In the genomic region with DNA sequence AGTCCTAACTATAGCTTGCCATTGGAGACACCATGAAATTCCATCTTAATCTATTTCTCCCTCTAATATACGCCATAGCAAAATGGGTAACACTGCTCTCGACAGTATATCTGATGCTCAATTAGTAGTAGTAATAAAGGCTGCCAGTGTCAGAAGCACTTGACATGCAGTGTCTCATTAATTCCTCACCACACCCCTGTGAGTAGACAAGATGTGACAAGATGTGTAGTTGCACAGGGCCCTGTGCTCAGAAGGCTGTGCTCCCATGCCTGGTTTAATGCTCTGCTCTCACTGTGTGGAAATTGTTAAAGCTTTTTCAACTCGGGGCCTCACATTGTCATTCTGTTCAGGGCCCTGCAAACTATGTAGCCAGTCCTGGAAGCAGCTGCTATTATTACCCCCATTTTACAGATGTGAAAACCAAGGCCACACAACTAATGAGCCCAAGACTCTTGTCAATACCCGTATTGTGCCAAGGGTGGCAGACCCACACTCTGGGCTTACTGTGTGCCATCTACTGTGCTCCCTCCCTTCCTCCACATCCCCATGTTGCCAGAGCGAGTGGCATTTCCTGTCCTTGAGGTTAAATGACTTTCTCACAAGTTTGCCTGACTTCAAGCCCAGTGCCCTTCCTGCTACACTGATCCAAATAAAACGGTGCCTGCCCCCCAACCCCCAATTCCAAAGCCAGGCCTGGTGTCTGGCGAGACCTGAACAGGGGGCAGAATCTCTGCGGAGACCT, we compare ENCODE assay signal across 13 cellular contexts.
DNase-seq lines count a peak whose midpoint lies in the region; ATAC-seq, FAIRE-seq and TF ChIP-seq lines count a peak whose summit lies in the region.
"Had no signal": no experiment of that assay in that cellular context is flagged by ENCODE, and none has a peak within 500 bp of the region (broad histone marks: within the 10 kb centered on the region; RNA-seq: fewer than 3 reads in every experiment).

No MANE protein-coding gene starts in this region.

- H3K27me3 ChIP-seq in BLaER1 = no peaks in the 10 kb centered on the region
- peaks cover 0 to 5% (median 0%) of the 10 kb centered on the region in 4 donors for H3K27me3 ChIP-seq in esophagus squamous epithelium
- H3K27me3 ChIP-seq in breast epithelium = peaks cover 0 to 13% of the 10 kb centered on the region in 2 donors
- H3K27me3 ChIP-seq: gastrocnemius medialis had no signal

- peak; percentile 15 for ATAC-seq in activated CD8-positive, alpha-beta T cell treated with anti-CD3 and anti-CD28 coated beads, Interleukin-2, amount 10 ng/mL, durations not matched to agents 7 days and 5 days
- ATAC-seq in GM21447 (IDR thresholded peaks at IDR 0.05; ENCODE audit: unreplicated experiment) = no peak
- ATAC-seq: gastrocnemius medialis had no signal

- H3K9me3 ChIP-seq in BLaER1 = no peaks in the 10 kb centered on the region
- H3K9me3 ChIP-seq in esophagus squamous epithelium = no peaks in the 10 kb centered on the region
- no peaks in the 10 kb centered on the region for H3K9me3 ChIP-seq in breast epithelium
- H3K9me3 ChIP-seq: gastrocnemius medialis had no signal

- intact Hi-C loops in esophagus squamous epithelium (cut with DNase I) (no loop called here), breast epithelium (cut with DNase I; ENCODE audit: low total_unique reads) (no loop called here)

- H3K4me1 ChIP-seq in BLaER1 = peaks cover 91% of the 10 kb centered on the region
- peaks cover 8 to 80% (median 26%) of the 10 kb centered on the region in 3 donors for H3K4me1 ChIP-seq in esophagus squamous epithelium
- H3K4me1 ChIP-seq in breast epithelium = no peaks in the 10 kb centered on the region

- H3K4me3 ChIP-seq in BLaER1 (peak overlapping the region; percentile 19; the same call in 1 of the 2 replicates), esophagus squamous epithelium (no peak overlapping the region), breast epithelium (no peak overlapping the region)
- H3K4me3 ChIP-seq: gastrocnemius medialis, skin epidermis had no signal

- peaks cover 4% of the 10 kb centered on the region for H3K27me3 Mint-ChIP-seq in activated CD8-positive, alpha-beta T cell treated with anti-CD3 and anti-CD28 coated beads, Interleukin-2, amount 10 ng/mL, durations not matched to agents 7 days and 5 days (ENCODE audit: low read depth)
- H3K27me3 Mint-ChIP-seq: activated naive CD8-positive, alpha-beta T cell had no signal

- WGBS in esophagus squamous epithelium, 2 donors = 60 to 64% methylated on average over 6 to 8 of the region's 8 CpGs

- peak overlapping the region; percentile 79 for H3K27ac Mint-ChIP-seq in activated CD8-positive, alpha-beta T cell treated with anti-CD3 and anti-CD28 coated beads, Interleukin-2, amount 10 ng/mL, durations not matched to agents 7 days and 5 days

- no peak for DNase-seq in GM18507 (ENCODE audit: extremely low spot score, insufficient read length, low read depth)
- peak; percentile 32 for DNase-seq in activated CD8-positive, alpha-beta T cell treated with anti-CD3 and anti-CD28 coated beads, Interleukin-2, amount 10 ng/mL, durations not matched to agents 7 days and 5 days
- DNase-seq in esophagus squamous epithelium (lab: John Stamatoyannopoulos, UW) = no peak
- DNase-seq in NCI-H2107 treated with DMSO at 0.1 percent for 48 hours (lab: John Stamatoyannopoulos, UW; ENCODE audit: unreplicated experiment) = no peak
- DNase-seq in breast epithelium (ENCODE audit: low spot score in 2 of 2) = no peak
- DNase-seq in NCI-H510A treated with DMSO at 0.1 percent for 48 hours (lab: John Stamatoyannopoulos, UW) = no peak
- DNase-seq: gastrocnemius medialis had no signal

- FAIRE-seq in GM18507 (lab: Jason Lieb, UNC) = peak; percentile 38
- FAIRE-seq: D721Med, endometrium had no signal

- peaks cover 2% of the 10 kb centered on the region for H3K36me3 Mint-ChIP-seq in activated CD8-positive, alpha-beta T cell treated with anti-CD3 and anti-CD28 coated beads, Interleukin-2, amount 10 ng/mL, durations not matched to agents 7 days and 5 days (ENCODE audit: low read depth)
- H3K36me3 Mint-ChIP-seq: activated naive CD8-positive, alpha-beta T cell had no signal

- H3K36me3 ChIP-seq in BLaER1 (no peaks in the 10 kb centered on the region), esophagus squamous epithelium (no peaks in the 10 kb centered on the region), breast epithelium (no peaks in the 10 kb centered on the region)
- H3K36me3 ChIP-seq: gastrocnemius medialis had no signal

- H3K9me3 Mint-ChIP-seq in activated CD8-positive, alpha-beta T cell treated with anti-CD3 and anti-CD28 coated beads, Interleukin-2, amount 10 ng/mL, durations not matched to agents 7 days and 5 days (ENCODE audit: insufficient read depth) = no peaks in the 10 kb centered on the region

- H3K4me1 Mint-ChIP-seq in activated CD8-positive, alpha-beta T cell treated with anti-CD3 and anti-CD28 coated beads, Interleukin-2, amount 10 ng/mL, durations not matched to agents 7 days and 5 days (ENCODE audit: low read depth) = peaks cover 55% of the 10 kb centered on the region

- H3K27ac ChIP-seq in BLaER1 = peak overlapping the region; percentile 81
- H3K27ac ChIP-seq in esophagus squamous epithelium = peak overlapping the region in 3 of 4 donors; percentile 24 to 56 (median 42)
- H3K27ac ChIP-seq in breast epithelium = no peak overlapping the region
- H3K27ac ChIP-seq: gastrocnemius medialis had no signal

- H4K20me1 ChIP-seq in BLaER1 = no peaks in the 10 kb centered on the region

- no peak for TF ChIP-seq CTCF in esophagus squamous epithelium (IDR thresholded peaks at IDR 0.05)
- no peak for TF ChIP-seq CTCF in breast epithelium (IDR thresholded peaks at IDR 0.05)

- CTCF ChIA-PET in activated CD8-positive, alpha-beta T cell treated with anti-CD3 and anti-CD28 coated beads, Interleukin-2, amount 10 ng/mL, durations not matched to agents 7 days and 5 days (lab: Charles Lee) = no interaction called here

- H3K9ac ChIP-seq in BLaER1 = peak overlapping the region; percentile 39; the same call in 1 of the 2 replicates

- H3K4me3 Mint-ChIP-seq in activated CD8-positive, alpha-beta T cell treated with anti-CD3 and anti-CD28 coated beads, Interleukin-2, amount 10 ng/mL, durations not matched to agents 7 days and 5 days = peak overlapping the region; percentile 47
- H3K4me3 Mint-ChIP-seq: activated naive CD8-positive, alpha-beta T cell had no signal

- peak overlapping the region; percentile 81 for H3K4me2 ChIP-seq in BLaER1

- POLR2A ChIA-PET in activated CD8-positive, alpha-beta T cell treated with anti-CD3 and anti-CD28 coated beads, Interleukin-2, amount 10 ng/mL, durations not matched to agents 7 days and 5 days (lab: Charles Lee) = no interaction called here

- TF ChIP-seq POLR2A in esophagus squamous epithelium (IDR thresholded peaks at IDR 0.05) (no peak), breast epithelium (IDR thresholded peaks at IDR 0.05) (no peak)

Comparison
In these comparisons a context has a peak if more than half of its experiments do, and no peak if none do; other contexts are left out.
1. H3K27ac ChIP-seq: peak in BLaER1 (single experiment) and esophagus squamous epithelium (3 of 4); none in breast epithelium (0 of 2).